ENCODE assay signal across 1 cellular context in the genomic region with DNA sequence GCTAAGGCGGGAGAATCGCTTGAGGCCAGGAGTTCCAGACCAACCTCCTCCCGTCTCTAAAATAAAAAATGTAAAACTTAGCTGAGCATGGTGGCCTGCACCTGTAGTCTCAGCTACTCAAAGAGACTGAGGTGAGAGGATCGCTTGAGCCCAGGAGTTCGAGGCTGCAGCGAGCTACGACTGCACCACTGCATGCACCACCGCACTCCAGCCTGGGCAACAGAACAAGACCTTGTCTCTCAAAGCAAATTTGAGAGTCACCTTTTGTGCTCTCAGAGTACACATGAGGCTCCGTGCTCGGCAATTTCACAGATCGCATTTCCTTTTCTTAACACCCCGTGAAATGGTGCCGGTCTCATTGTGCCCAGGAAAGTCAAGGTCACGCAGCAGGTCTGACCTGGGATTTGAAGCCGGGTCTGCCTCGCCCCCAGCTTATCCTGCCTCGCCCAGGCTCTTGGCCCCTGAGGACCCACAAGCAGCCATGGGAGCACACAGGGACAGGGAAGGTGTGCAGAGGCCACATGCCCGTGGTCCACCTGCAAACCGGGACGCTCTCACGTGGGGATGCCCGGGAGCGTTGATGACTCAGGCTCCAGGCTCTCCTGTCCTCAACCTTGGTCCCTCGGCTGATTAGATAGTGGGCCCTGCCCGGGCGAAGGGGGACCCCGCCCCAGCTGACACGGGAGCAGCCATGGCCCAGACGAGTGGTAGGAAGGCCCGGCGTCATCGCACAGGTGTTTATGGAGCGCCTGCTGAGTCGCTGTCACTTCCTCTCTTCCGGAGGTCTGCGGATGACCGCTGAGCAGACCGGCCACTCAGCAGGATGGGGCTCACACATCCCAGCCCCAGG.
TF ChIP-seq lines count a peak whose summit lies in the region.

No MANE protein-coding gene starts in this region.

TF ChIP-seq in HepG2, 621 proteins besides CTCF, POLR2A, EP300 and RAD21 (continued from another document and continues in another):
- TF ChIP-seq ZNF577 (CRISPR knock-in tag; IDR thresholded peaks at IDR 0.05; ENCODE audit: borderline replicate concordance, low read depth) (no peak), TBX3 (IDR thresholded peaks at IDR 0.05; ENCODE audit: borderline replicate concordance) (0 out of 2 replicates have a peak, but pooled peaks have one; percentile 11), RBFOX2 (IDR thresholded peaks at IDR 0.05; ENCODE audit: low read depth, low read length) (no peak), ATAD3A (CRISPR knock-in tag; IDR thresholded peaks at IDR 0.05) (no peak), MAFG (CRISPR knock-in tag; IDR thresholded peaks at IDR 0.05) (no peak), ISX (CRISPR knock-in tag; conservative IDR thresholded peaks at IDR 0.05) (no peak), YY1 (IDR thresholded peaks at IDR 0.05; ENCODE audit: insufficient read depth, insufficient replicate concordance, low read depth, low read length) (no peak), ARID2 (CRISPR knock-in tag; IDR thresholded peaks at IDR 0.05; ENCODE audit: borderline replicate concordance) (peak; percentile 81; the same call in 1 of the 2 replicates), SMYD3 (CRISPR knock-in tag; IDR thresholded peaks at IDR 0.05) (peak; percentile 85; the same call in 1 of the 2 replicates), ZSCAN30 (CRISPR knock-in tag; IDR thresholded peaks at IDR 0.05) (no peak), KLF9 (CRISPR knock-in tag; IDR thresholded peaks at IDR 0.05; ENCODE audit: low read depth) (no peak), ZNF75D (CRISPR knock-in tag; IDR thresholded peaks at IDR 0.05; ENCODE audit: borderline replicate concordance) (no peak), BRD4 (CRISPR knock-in tag; IDR thresholded peaks at IDR 0.05) (no peak)
- TF ChIP-seq, protein P1, sequence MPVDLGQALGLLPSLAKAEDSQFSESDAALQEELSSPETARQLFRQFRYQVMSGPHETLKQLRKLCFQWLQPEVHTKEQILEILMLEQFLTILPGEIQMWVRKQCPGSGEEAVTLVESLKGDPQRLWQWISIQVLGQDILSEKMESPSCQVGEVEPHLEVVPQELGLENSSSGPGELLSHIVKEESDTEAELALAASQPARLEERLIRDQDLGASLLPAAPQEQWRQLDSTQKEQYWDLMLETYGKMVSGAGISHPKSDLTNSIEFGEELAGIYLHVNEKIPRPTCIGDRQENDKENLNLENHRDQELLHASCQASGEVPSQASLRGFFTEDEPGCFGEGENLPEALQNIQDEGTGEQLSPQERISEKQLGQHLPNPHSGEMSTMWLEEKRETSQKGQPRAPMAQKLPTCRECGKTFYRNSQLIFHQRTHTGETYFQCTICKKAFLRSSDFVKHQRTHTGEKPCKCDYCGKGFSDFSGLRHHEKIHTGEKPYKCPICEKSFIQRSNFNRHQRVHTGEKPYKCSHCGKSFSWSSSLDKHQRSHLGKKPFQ (CRISPR knock-in tag; IDR thresholded peaks at IDR 0.05; ENCODE audit: insufficient replicate concordance) = peak; percentile 71
- TF ChIP-seq, protein P2, sequence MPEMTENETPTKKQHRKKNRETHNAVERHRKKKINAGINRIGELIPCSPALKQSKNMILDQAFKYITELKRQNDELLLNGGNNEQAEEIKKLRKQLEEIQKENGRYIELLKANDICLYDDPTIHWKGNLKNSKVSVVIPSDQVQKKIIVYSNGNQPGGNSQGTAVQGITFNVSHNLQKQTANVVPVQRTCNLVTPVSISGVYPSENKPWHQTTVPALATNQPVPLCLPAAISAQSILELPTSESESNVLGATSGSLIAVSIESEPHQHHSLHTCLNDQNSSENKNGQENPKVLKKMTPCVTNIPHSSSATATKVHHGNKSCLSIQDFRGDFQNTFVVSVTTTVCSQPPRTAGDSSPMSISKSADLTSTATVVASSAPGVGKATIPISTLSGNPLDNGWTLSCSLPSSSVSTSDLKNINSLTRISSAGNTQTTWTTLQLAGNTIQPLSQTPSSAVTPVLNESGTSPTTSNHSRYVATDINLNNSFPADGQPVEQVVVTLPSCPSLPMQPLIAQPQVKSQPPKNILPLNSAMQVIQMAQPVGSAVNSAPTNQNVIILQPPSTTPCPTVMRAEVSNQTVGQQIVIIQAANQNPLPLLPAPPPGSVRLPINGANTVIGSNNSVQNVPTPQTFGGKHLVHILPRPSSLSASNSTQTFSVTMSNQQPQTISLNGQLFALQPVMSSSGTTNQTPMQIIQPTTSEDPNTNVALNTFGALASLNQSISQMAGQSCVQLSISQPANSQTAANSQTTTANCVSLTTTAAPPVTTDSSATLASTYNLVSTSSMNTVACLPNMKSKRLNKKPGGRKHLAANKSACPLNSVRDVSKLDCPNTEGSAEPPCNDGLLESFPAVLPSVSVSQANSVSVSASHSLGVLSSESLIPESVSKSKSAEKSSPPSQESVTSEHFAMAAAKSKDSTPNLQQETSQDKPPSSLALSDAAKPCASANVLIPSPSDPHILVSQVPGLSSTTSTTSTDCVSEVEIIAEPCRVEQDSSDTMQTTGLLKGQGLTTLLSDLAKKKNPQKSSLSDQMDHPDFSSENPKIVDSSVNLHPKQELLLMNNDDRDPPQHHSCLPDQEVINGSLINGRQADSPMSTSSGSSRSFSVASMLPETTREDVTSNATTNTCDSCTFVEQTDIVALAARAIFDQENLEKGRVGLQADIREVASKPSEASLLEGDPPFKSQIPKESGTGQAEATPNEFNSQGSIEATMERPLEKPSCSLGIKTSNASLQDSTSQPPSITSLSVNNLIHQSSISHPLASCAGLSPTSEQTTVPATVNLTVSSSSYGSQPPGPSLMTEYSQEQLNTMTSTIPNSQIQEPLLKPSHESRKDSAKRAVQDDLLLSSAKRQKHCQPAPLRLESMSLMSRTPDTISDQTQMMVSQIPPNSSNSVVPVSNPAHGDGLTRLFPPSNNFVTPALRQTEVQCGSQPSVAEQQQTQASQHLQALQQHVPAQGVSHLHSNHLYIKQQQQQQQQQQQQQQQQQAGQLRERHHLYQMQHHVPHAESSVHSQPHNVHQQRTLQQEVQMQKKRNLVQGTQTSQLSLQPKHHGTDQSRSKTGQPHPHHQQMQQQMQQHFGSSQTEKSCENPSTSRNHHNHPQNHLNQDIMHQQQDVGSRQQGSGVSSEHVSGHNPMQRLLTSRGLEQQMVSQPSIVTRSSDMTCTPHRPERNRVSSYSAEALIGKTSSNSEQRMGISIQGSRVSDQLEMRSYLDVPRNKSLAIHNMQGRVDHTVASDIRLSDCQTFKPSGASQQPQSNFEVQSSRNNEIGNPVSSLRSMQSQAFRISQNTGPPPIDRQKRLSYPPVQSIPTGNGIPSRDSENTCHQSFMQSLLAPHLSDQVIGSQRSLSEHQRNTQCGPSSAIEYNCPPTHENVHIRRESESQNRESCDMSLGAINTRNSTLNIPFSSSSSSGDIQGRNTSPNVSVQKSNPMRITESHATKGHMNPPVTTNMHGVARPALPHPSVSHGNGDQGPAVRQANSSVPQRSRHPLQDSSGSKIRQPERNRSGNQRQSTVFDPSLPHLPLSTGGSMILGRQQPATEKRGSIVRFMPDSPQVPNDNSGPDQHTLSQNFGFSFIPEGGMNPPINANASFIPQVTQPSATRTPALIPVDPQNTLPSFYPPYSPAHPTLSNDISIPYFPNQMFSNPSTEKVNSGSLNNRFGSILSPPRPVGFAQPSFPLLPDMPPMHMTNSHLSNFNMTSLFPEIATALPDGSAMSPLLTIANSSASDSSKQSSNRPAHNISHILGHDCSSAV (CRISPR knock-in tag; IDR thresholded peaks at IDR 0.05; ENCODE audit: borderline replicate concordance) = peak; percentile 94; the same call in 1 of the 2 replicates
- TF ChIP-seq, protein P3, sequence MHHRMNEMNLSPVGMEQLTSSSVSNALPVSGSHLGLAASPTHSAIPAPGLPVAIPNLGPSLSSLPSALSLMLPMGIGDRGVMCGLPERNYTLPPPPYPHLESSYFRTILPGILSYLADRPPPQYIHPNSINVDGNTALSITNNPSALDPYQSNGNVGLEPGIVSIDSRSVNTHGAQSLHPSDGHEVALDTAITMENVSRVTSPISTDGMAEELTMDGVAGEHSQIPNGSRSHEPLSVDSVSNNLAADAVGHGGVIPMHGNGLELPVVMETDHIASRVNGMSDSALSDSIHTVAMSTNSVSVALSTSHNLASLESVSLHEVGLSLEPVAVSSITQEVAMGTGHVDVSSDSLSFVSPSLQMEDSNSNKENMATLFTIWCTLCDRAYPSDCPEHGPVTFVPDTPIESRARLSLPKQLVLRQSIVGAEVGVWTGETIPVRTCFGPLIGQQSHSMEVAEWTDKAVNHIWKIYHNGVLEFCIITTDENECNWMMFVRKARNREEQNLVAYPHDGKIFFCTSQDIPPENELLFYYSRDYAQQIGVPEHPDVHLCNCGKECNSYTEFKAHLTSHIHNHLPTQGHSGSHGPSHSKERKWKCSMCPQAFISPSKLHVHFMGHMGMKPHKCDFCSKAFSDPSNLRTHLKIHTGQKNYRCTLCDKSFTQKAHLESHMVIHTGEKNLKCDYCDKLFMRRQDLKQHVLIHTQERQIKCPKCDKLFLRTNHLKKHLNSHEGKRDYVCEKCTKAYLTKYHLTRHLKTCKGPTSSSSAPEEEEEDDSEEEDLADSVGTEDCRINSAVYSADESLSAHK (CRISPR knock-in tag; IDR thresholded peaks at IDR 0.05; ENCODE audit: borderline replicate concordance) = no peak
- TF ChIP-seq, protein P4, sequence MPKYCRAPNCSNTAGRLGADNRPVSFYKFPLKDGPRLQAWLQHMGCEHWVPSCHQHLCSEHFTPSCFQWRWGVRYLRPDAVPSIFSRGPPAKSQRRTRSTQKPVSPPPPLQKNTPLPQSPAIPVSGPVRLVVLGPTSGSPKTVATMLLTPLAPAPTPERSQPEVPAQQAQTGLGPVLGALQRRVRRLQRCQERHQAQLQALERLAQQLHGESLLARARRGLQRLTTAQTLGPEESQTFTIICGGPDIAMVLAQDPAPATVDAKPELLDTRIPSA (CRISPR knock-in tag; IDR thresholded peaks at IDR 0.05; ENCODE audit: borderline replicate concordance) = peak; percentile 96; the same call in 1 of the 2 replicates
- TF ChIP-seq, protein P5, sequence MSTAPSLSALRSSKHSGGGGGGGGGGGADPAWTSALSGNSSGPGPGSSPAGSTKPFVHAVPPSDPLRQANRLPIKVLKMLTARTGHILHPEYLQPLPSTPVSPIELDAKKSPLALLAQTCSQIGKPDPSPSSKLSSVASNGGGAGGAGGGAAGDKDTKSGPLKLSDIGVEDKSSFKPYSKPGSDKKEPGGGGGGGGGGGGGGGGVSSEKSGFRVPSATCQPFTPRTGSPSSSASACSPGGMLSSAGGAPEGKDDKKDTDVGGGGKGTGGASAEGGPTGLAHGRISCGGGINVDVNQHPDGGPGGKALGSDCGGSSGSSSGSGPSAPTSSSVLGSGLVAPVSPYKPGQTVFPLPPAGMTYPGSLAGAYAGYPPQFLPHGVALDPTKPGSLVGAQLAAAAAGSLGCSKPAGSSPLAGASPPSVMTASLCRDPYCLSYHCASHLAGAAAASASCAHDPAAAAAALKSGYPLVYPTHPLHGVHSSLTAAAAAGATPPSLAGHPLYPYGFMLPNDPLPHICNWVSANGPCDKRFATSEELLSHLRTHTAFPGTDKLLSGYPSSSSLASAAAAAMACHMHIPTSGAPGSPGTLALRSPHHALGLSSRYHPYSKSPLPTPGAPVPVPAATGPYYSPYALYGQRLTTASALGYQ (CRISPR knock-in tag; IDR thresholded peaks at IDR 0.05) = no peak
- TF ChIP-seq, protein P6, sequence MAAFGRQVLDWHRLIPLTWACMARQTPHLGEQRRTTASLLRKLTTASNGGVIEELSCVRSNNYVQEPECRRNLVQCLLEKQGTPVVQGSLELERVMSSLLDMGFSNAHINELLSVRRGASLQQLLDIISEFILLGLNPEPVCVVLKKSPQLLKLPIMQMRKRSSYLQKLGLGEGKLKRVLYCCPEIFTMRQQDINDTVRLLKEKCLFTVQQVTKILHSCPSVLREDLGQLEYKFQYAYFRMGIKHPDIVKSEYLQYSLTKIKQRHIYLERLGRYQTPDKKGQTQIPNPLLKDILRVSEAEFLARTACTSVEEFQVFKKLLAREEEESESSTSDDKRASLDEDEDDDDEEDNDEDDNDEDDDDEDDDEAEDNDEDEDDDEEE (CRISPR knock-in tag; IDR thresholded peaks at IDR 0.05) = no peak; the same call in none of the 2 replicates
- TF ChIP-seq, protein P7, sequence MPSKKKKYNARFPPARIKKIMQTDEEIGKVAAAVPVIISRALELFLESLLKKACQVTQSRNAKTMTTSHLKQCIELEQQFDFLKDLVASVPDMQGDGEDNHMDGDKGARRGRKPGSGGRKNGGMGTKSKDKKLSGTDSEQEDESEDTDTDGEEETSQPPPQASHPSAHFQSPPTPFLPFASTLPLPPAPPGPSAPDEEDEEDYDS (CRISPR knock-in tag; IDR thresholded peaks at IDR 0.05) = peak; percentile 26; the same call in 1 of the 2 replicates
